ENCODE assay signal across 1 cellular context in the genomic region with DNA sequence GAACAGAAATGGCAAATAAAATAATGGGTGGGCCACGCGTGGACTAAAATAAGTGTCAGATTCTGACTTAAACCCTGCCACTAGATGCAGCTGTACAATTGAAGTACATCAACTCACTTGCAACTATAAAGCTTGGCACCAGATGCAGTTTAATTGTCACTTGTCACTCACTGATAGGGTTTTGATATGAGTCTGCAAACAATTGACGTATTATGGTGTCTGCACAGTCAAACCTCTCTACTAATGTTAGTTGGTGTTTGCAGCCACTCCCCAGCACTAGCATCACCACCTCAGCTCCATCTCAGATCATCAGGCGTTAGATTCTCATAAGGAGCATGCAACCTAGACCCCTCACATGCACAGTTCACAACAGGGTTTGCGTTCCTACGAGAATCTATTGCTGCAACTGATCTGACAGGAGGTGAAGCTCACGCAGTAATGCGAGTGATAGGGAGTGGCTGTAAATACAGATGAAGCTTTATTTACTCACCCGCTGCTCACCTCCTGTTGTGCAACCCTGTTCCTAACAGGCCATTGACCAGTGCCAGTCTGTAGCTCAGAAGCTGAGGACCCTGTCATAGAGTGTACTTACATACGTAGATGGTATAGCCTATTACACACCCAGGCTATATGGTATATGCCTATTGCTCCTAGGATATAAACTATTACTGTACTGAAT.
TF ChIP-seq lines count a peak whose summit lies in the region.

No MANE protein-coding gene starts in this region.

TF ChIP-seq in HepG2, 621 proteins besides CTCF, POLR2A, EP300 and RAD21 (continued from another document and continues in another):
- TF ChIP-seq, protein P1, sequence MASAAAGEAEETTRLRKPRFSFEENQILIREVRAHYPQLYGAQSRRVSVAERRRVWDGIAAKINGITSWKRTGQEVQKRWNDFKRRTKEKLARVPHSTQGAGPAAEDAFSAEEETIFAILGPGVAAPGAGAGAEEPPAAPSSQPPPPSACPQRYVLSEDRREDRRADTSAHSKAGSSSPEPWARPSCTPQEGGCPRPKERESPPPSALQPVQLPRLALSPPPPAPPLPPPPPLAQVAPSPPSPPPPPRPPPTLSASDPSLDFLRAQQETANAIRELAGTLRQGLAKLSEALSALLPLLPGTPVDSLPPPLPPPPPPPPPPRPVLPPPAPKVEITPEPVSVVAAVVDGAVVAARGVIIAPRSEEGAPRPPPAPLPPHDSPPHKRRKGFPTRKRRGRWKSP (CRISPR knock-in tag; IDR thresholded peaks at IDR 0.05) = no peak
- TF ChIP-seq NR2F1 (CRISPR knock-in tag; IDR thresholded peaks at IDR 0.05) = no peak
- TF ChIP-seq ZNF160 (CRISPR knock-in tag; IDR thresholded peaks at IDR 0.05) = no peak
- TF ChIP-seq, protein P2, sequence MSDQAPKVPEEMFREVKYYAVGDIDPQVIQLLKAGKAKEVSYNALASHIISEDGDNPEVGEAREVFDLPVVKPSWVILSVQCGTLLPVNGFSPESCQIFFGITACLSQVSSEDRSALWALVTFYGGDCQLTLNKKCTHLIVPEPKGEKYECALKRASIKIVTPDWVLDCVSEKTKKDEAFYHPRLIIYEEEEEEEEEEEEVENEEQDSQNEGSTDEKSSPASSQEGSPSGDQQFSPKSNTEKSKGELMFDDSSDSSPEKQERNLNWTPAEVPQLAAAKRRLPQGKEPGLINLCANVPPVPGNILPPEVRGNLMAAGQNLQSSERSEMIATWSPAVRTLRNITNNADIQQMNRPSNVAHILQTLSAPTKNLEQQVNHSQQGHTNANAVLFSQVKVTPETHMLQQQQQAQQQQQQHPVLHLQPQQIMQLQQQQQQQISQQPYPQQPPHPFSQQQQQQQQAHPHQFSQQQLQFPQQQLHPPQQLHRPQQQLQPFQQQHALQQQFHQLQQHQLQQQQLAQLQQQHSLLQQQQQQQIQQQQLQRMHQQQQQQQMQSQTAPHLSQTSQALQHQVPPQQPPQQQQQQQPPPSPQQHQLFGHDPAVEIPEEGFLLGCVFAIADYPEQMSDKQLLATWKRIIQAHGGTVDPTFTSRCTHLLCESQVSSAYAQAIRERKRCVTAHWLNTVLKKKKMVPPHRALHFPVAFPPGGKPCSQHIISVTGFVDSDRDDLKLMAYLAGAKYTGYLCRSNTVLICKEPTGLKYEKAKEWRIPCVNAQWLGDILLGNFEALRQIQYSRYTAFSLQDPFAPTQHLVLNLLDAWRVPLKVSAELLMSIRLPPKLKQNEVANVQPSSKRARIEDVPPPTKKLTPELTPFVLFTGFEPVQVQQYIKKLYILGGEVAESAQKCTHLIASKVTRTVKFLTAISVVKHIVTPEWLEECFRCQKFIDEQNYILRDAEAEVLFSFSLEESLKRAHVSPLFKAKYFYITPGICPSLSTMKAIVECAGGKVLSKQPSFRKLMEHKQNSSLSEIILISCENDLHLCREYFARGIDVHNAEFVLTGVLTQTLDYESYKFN (CRISPR knock-in tag; conservative IDR thresholded peaks at IDR 0.05) = peak; percentile 78
- peak; percentile 70; the same call in 1 of the 2 replicates for TF ChIP-seq FOXK1 (CRISPR knock-in tag; IDR thresholded peaks at IDR 0.05; ENCODE audit: borderline replicate concordance, low read depth)
- TF ChIP-seq, protein P3, sequence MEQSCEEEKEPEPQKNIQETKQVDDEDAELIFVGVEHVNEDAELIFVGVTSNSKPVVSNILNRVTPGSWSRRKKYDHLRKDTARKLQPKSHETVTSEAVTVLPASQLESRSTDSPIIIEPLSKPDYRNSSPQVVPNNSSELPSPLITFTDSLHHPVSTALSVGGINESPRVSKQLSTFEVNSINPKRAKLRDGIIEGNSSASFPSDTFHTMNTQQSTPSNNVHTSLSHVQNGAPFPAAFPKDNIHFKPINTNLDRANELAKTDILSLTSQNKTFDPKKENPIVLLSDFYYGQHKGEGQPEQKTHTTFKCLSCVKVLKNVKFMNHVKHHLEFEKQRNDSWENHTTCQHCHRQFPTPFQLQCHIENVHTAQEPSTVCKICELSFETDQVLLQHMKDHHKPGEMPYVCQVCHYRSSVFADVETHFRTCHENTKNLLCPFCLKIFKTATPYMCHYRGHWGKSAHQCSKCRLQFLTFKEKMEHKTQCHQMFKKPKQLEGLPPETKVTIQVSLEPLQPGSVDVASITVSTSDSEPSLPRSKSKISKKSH (CRISPR knock-in tag; IDR thresholded peaks at IDR 0.05; ENCODE audit: borderline replicate concordance) = no peak
- TF ChIP-seq ATM (IDR thresholded peaks at IDR 0.05; ENCODE audit: borderline replicate concordance) = no peak
- 0 out of 2 replicates have a peak, but pooled peaks have one; percentile 46 for TF ChIP-seq ZFP90 (CRISPR knock-in tag; IDR thresholded peaks at IDR 0.05; ENCODE audit: borderline replicate concordance)
- TF ChIP-seq XBP1 (CRISPR knock-in tag; IDR thresholded peaks at IDR 0.05) = no peak
- TF ChIP-seq ZNF547 (CRISPR knock-in tag; IDR thresholded peaks at IDR 0.05) = no peak
- TF ChIP-seq ZNF282 (IDR thresholded peaks at IDR 0.05; ENCODE audit: partially characterized antibody) = no peak
- TF ChIP-seq, protein P4, sequence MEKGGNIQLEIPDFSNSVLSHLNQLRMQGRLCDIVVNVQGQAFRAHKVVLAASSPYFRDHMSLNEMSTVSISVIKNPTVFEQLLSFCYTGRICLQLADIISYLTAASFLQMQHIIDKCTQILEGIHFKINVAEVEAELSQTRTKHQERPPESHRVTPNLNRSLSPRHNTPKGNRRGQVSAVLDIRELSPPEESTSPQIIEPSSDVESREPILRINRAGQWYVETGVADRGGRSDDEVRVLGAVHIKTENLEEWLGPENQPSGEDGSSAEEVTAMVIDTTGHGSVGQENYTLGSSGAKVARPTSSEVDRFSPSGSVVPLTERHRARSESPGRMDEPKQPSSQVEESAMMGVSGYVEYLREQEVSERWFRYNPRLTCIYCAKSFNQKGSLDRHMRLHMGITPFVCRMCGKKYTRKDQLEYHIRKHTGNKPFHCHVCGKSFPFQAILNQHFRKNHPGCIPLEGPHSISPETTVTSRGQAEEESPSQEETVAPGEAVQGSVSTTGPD (CRISPR knock-in tag; IDR thresholded peaks at IDR 0.05) = no peak
- no peak for TF ChIP-seq ZEB1 (IDR thresholded peaks at IDR 0.05; ENCODE audit: insufficient replicate concordance, low read depth)
- TF ChIP-seq, protein P5, sequence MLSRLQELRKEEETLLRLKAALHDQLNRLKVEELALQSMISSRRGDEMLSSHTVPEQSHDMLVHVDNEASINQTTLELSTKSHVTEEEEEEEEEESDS (CRISPR knock-in tag; IDR thresholded peaks at IDR 0.05; ENCODE audit: borderline replicate concordance) = no peak
- no peak for TF ChIP-seq ZNF720 (CRISPR knock-in tag; IDR thresholded peaks at IDR 0.05)
- TF ChIP-seq IKZF4 (CRISPR knock-in tag; IDR thresholded peaks at IDR 0.05; ENCODE audit: borderline replicate concordance, low read depth, not compliant biosample characterization) = no peak
- TF ChIP-seq, protein P6, sequence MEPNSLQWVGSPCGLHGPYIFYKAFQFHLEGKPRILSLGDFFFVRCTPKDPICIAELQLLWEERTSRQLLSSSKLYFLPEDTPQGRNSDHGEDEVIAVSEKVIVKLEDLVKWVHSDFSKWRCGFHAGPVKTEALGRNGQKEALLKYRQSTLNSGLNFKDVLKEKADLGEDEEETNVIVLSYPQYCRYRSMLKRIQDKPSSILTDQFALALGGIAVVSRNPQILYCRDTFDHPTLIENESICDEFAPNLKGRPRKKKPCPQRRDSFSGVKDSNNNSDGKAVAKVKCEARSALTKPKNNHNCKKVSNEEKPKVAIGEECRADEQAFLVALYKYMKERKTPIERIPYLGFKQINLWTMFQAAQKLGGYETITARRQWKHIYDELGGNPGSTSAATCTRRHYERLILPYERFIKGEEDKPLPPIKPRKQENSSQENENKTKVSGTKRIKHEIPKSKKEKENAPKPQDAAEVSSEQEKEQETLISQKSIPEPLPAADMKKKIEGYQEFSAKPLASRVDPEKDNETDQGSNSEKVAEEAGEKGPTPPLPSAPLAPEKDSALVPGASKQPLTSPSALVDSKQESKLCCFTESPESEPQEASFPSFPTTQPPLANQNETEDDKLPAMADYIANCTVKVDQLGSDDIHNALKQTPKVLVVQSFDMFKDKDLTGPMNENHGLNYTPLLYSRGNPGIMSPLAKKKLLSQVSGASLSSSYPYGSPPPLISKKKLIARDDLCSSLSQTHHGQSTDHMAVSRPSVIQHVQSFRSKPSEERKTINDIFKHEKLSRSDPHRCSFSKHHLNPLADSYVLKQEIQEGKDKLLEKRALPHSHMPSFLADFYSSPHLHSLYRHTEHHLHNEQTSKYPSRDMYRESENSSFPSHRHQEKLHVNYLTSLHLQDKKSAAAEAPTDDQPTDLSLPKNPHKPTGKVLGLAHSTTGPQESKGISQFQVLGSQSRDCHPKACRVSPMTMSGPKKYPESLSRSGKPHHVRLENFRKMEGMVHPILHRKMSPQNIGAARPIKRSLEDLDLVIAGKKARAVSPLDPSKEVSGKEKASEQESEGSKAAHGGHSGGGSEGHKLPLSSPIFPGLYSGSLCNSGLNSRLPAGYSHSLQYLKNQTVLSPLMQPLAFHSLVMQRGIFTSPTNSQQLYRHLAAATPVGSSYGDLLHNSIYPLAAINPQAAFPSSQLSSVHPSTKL (CRISPR knock-in tag; IDR thresholded peaks at IDR 0.05) = peak; percentile 95
- TF ChIP-seq ZFP62 (CRISPR knock-in tag; IDR thresholded peaks at IDR 0.05) = no peak
- TF ChIP-seq ZNF205 (CRISPR knock-in tag; IDR thresholded peaks at IDR 0.05) = peak; percentile 87
- TF ChIP-seq ZNF724P (CRISPR knock-in tag; IDR thresholded peaks at IDR 0.05; ENCODE audit: borderline replicate concordance) = no peak
- TF ChIP-seq, protein P7, sequence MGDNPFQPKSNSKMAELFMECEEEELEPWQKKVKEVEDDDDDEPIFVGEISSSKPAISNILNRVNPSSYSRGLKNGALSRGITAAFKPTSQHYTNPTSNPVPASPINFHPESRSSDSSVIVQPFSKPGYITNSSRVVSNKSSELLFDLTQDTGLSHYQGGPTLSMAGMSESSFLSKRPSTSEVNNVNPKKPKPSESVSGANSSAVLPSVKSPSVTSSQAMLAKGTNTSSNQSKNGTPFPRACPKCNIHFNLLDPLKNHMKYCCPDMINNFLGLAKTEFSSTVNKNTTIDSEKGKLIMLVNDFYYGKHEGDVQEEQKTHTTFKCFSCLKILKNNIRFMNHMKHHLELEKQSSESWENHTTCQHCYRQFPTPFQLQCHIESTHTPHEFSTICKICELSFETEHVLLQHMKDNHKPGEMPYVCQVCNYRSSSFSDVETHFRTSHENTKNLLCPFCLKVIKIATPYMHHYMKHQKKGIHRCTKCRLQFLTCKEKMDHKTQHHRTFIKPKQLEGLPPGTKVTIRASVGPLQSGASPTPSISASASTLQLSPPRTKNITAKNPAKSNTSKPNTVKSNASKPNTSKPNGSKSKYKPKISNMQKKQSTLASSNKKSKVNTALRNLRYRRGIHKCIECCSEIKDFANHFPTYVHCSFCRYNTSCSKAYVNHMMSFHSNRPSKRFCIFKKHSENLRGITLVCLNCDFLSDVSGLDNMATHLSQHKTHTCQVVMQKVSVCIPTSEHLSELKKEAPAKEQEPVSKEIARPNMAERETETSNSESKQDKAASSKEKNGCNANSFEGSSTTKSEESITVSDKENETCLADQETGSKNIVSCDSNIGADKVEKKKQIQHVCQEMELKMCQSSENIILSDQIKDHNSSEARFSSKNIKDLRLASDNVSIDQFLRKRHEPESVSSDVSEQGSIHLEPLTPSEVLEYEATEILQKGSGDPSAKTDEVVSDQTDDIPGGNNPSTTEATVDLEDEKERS (CRISPR knock-in tag; IDR thresholded peaks at IDR 0.05) = peak; percentile 46; the same call in 1 of the 2 replicates
- no peak for TF ChIP-seq ZMYM3 (CRISPR knock-in tag; IDR thresholded peaks at IDR 0.05)
- peak; percentile 76 for TF ChIP-seq TEAD3 (CRISPR knock-in tag; optimal IDR thresholded peaks at IDR 0.05; ENCODE audit: borderline replicate concordance)
- TF ChIP-seq ZFAT (CRISPR knock-in tag; conservative IDR thresholded peaks at IDR 0.05) = no peak
- no peak for TF ChIP-seq CENPX (CRISPR knock-in tag; IDR thresholded peaks at IDR 0.05)
- TF ChIP-seq SIN3A (IDR thresholded peaks at IDR 0.05; ENCODE audit: borderline replicate concordance, low read depth, low read length) = no peak
- peak; percentile 48; the same call in 1 of the 2 replicates for TF ChIP-seq NFIC (IDR thresholded peaks at IDR 0.05; ENCODE audit: low read length)
- TF ChIP-seq, protein P8, sequence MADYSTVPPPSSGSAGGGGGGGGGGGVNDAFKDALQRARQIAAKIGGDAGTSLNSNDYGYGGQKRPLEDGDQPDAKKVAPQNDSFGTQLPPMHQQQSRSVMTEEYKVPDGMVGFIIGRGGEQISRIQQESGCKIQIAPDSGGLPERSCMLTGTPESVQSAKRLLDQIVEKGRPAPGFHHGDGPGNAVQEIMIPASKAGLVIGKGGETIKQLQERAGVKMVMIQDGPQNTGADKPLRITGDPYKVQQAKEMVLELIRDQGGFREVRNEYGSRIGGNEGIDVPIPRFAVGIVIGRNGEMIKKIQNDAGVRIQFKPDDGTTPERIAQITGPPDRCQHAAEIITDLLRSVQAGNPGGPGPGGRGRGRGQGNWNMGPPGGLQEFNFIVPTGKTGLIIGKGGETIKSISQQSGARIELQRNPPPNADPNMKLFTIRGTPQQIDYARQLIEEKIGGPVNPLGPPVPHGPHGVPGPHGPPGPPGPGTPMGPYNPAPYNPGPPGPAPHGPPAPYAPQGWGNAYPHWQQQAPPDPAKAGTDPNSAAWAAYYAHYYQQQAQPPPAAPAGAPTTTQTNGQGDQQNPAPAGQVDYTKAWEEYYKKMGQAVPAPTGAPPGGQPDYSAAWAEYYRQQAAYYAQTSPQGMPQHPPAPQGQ (CRISPR knock-in tag; IDR thresholded peaks at IDR 0.05; ENCODE audit: borderline replicate concordance) = no peak
- TF ChIP-seq MAF1 (CRISPR knock-in tag; IDR thresholded peaks at IDR 0.05; ENCODE audit: borderline replicate concordance) = no peak
- TF ChIP-seq MEF2D (CRISPR knock-in tag; IDR thresholded peaks at IDR 0.05) = no peak
- peak; percentile 72; the same call in 1 of the 2 replicates for TF ChIP-seq GFI1 (CRISPR knock-in tag; IDR thresholded peaks at IDR 0.05; ENCODE audit: borderline replicate concordance)
- peak; percentile 90 for TF ChIP-seq TRIM24 (CRISPR knock-in tag; IDR thresholded peaks at IDR 0.05)
- TF ChIP-seq ZFP36 (IDR thresholded peaks at IDR 0.05; ENCODE audit: borderline replicate concordance, low read depth, low read length, partially characterized antibody) = no peak
- no peak for TF ChIP-seq ZSCAN25 (CRISPR knock-in tag; IDR thresholded peaks at IDR 0.05)
- TF ChIP-seq, protein P9, sequence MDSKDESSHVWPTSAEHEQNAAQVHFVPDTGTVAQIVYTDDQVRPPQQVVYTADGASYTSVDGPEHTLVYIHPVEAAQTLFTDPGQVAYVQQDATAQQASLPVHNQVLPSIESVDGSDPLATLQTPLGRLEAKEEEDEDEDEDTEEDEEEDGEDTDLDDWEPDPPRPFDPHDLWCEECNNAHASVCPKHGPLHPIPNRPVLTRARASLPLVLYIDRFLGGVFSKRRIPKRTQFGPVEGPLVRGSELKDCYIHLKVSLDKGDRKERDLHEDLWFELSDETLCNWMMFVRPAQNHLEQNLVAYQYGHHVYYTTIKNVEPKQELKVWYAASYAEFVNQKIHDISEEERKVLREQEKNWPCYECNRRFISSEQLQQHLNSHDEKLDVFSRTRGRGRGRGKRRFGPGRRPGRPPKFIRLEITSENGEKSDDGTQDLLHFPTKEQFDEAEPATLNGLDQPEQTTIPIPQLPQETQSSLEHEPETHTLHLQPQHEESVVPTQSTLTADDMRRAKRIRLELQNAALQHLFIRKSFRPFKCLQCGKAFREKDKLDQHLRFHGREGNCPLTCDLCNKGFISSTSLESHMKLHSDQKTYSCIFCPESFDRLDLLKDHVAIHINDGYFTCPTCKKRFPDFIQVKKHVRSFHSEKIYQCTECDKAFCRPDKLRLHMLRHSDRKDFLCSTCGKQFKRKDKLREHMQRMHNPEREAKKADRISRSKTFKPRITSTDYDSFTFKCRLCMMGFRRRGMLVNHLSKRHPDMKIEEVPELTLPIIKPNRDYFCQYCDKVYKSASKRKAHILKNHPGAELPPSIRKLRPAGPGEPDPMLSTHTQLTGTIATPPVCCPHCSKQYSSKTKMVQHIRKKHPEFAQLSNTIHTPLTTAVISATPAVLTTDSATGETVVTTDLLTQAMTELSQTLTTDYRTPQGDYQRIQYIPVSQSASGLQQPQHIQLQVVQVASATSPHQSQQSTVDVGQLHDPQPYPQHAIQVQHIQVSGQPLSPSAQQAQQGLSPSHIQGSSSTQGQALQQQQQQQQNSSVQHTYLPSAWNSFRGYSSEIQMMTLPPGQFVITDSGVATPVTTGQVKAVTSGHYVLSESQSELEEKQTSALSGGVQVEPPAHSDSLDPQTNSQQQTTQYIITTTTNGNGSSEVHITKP (CRISPR knock-in tag; IDR thresholded peaks at IDR 0.05; ENCODE audit: low read depth) = peak; percentile 90
